Comparison of ENCODE assay signal across 24 cellular contexts in the genomic region with DNA sequence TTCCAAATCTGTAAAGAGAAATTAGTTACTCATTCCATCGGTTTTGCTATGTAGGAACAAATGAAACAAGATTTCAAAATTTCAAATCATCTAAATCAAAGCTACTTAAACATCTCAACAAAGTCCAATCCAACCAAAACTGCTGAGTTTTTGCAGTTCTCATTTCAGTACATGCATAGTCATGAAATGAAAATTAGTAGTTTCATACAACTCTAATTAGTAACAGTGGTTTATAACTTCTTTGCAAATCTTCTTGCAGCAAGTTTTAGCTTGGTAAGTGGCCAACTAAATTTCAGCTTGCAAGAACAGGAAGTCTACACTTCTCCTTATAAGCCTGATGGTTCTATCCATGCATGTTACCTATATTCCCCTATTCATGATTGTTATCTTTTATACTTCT.
DNase-seq lines count a peak whose midpoint lies in the region; ATAC-seq and TF ChIP-seq lines count a peak whose summit lies in the region.
"Had no signal": no experiment of that assay in that cellular context is flagged by ENCODE, and none has a peak within 500 bp of the region (broad histone marks: within the 10 kb centered on the region; RNA-seq: fewer than 3 reads in every experiment).

No MANE protein-coding gene starts in this region.

- H3K79me2 ChIP-seq in MM.1S (ENCODE audit: low read length) = no peaks in the 10 kb centered on the region

- H4K20me1 ChIP-seq in MM.1S (ENCODE audit: insufficient read depth, low read length) = no peaks in the 10 kb centered on the region
- H4K20me1 ChIP-seq: BLaER1 treated with 17β-estradiol and CSF1 and Interleukin-3, amounts not matched to agents 10 nM and 100 nM had no signal

- POLR2A ChIA-PET in naive thymus-derived CD8-positive, alpha-beta T cell (lab: Charles Lee) = no interaction called here

- no peak overlapping the region for H3K4me3 Mint-ChIP-seq in naive thymus-derived CD8-positive, alpha-beta T cell
- H3K4me3 Mint-ChIP-seq: activated CD8-positive, alpha-beta T cell treated with anti-CD3 and anti-CD28 coated beads, Interleukin-2, amount 10 ng/mL, durations not matched to agents 7 days and 5 days; activated naive CD8-positive, alpha-beta T cell; neural crest cell; WTC11 had no signal

- H3K36me3 Mint-ChIP-seq in naive thymus-derived CD8-positive, alpha-beta T cell = no peaks in the 10 kb centered on the region
- H3K36me3 Mint-ChIP-seq: activated naive CD8-positive, alpha-beta T cell had no signal

- DNase-seq in AG10803 (ENCODE audit: low read depth) = peak; percentile 33
- DNase-seq in MM.1S = peak; percentile 49
- DNase-seq in naive thymus-derived CD8-positive, alpha-beta T cell = no peak
- no peak for DNase-seq in DMS114 treated with DMSO at 0.1 percent for 48 hours (lab: John Stamatoyannopoulos, UW; ENCODE audit: unreplicated experiment)
- no peak for DNase-seq in NCI-H526 (lab: John Stamatoyannopoulos, UW)
- DNase-seq: activated CD8-positive, alpha-beta T cell treated with anti-CD3 and anti-CD28 coated beads, Interleukin-2, amount 10 ng/mL, durations not matched to agents 7 days and 5 days; activated T-cell treated with anti-CD3 and anti-CD28 coated beads, Interleukin-2, amount 50 U/mL, for 48 hours; glutamatergic neuron; IMR-90; left ventricle myocardium superior; NCI-H1694; NCI-H774; PC-3; psoas muscle; SIG-M5; upper lobe of right lung had no signal

- peaks cover 3% of the 10 kb centered on the region; the same call in 1 of the 2 replicates for H3F3A ChIP-seq in MM.1S (ENCODE audit: insufficient read depth, low read length)

- no peaks in the 10 kb centered on the region for H3K9me3 ChIP-seq in MM.1S (replicated peaks; ENCODE audit: insufficient read depth, low read length)
- H3K9me3 ChIP-seq: psoas muscle, upper lobe of right lung had no signal

- peak; percentile 84 for ATAC-seq in GM18870 (IDR thresholded peaks at IDR 0.05; ENCODE audit: unreplicated experiment)
- peak; percentile 58 for ATAC-seq in GM21528 (IDR thresholded peaks at IDR 0.05; ENCODE audit: low FRiP score, unreplicated experiment)
- ATAC-seq in naive thymus-derived CD8-positive, alpha-beta T cell = no peak
- no peak for ATAC-seq in HG03442 (IDR thresholded peaks at IDR 0.05; ENCODE audit: unreplicated experiment)
- ATAC-seq: activated CD8-positive, alpha-beta T cell treated with anti-CD3 and anti-CD28 coated beads, Interleukin-2, amount 10 ng/mL, durations not matched to agents 7 days and 5 days; left ventricle myocardium superior; PC-3; psoas muscle; upper lobe of right lung; WTC11 had no signal

- no peaks in the 10 kb centered on the region; the same call in 1 of the 2 replicates for H3K4me1 ChIP-seq in MM.1S (ENCODE audit: low read length)
- H3K4me1 ChIP-seq: psoas muscle, upper lobe of right lung had no signal

- H3K27me3 Mint-ChIP-seq in naive thymus-derived CD8-positive, alpha-beta T cell = peaks cover 0 to 17% (median 4%) of the 10 kb centered on the region in 5 donors

- H3K9me3 Mint-ChIP-seq in naive thymus-derived CD8-positive, alpha-beta T cell = peaks cover 0 to 19% (median 6%) of the 10 kb centered on the region in 9 donors

- no peaks in the 10 kb centered on the region for H3K27me3 ChIP-seq in MM.1S (replicated peaks; ENCODE audit: insufficient read depth, low read length)
- H3K27me3 ChIP-seq: BLaER1 treated with 17β-estradiol and CSF1 and Interleukin-3, amounts not matched to agents 10 nM and 100 nM; upper lobe of right lung had no signal

- H2AFZ ChIP-seq in MM.1S (ENCODE audit: low read length) = no peak overlapping the region

- H3K9me2 ChIP-seq in MM.1S (replicated peaks; ENCODE audit: insufficient read depth, low read length) = no peaks in the 10 kb centered on the region

- no peak overlapping the region for H3K27ac Mint-ChIP-seq in naive thymus-derived CD8-positive, alpha-beta T cell
- H3K27ac Mint-ChIP-seq: activated CD8-positive, alpha-beta T cell treated with anti-CD3 and anti-CD28 coated beads, Interleukin-2, amount 10 ng/mL, durations not matched to agents 7 days and 5 days; activated naive CD8-positive, alpha-beta T cell; WTC11 had no signal

- no peak overlapping the region for H3K27ac ChIP-seq in MM.1S (ENCODE audit: low read length)
- H3K27ac ChIP-seq: BLaER1 treated with 17β-estradiol and CSF1 and Interleukin-3, amounts not matched to agents 10 nM and 100 nM; psoas muscle; skin epidermis; upper lobe of right lung had no signal

- H3K9ac ChIP-seq in MM.1S (ENCODE audit: low read length) = no peak overlapping the region
- H3K9ac ChIP-seq: BLaER1 treated with 17β-estradiol and CSF1 and Interleukin-3, amounts not matched to agents 10 nM and 100 nM had no signal

- H3K4me3 ChIP-seq in AG10803 (ENCODE audit: low read length) (no peak overlapping the region), MM.1S (ENCODE audit: low read length) (no peak overlapping the region)
- H3K4me3 ChIP-seq: BLaER1 treated with 17β-estradiol and CSF1 and Interleukin-3, amounts not matched to agents 10 nM and 100 nM; psoas muscle; skin epidermis; upper lobe of right lung had no signal

- TF ChIP-seq CTCF in AG10803 (conservative IDR thresholded peaks at IDR 0.05; ENCODE audit: low read length) = no peak
- TF ChIP-seq CTCF in MM.1S (IDR thresholded peaks at IDR 0.05; ENCODE audit: low read length) = no peak

- no peak overlapping the region for H3K4me2 ChIP-seq in MM.1S (ENCODE audit: low read depth, low read length)
- H3K4me2 ChIP-seq: BLaER1 treated with 17β-estradiol and CSF1 and Interleukin-3, amounts not matched to agents 10 nM and 100 nM had no signal

- no peaks in the 10 kb centered on the region for H3K36me3 ChIP-seq in MM.1S (replicated peaks; ENCODE audit: insufficient read depth, low read length)
- H3K36me3 ChIP-seq: BLaER1 treated with 17β-estradiol and CSF1 and Interleukin-3, amounts not matched to agents 10 nM and 100 nM; upper lobe of right lung had no signal

- H3K4me1 Mint-ChIP-seq in naive thymus-derived CD8-positive, alpha-beta T cell = no peaks in the 10 kb centered on the region

Comparison
In these comparisons a context has a peak if more than half of its experiments do, and no peak if none do; other contexts are left out.
1. DNase-seq: peak in AG10803 (single experiment) and MM.1S (single experiment); none in naive thymus-derived CD8-positive, alpha-beta T cell (0 of 10), DMS114 treated with DMSO at 0.1 percent for 48 hours (single experiment) and NCI-H526 (0 of 2).
2. ATAC-seq: peak in GM18870 (single experiment) and GM21528 (single experiment); none in naive thymus-derived CD8-positive, alpha-beta T cell (0 of 2) and HG03442 (single experiment).